In genomic region chr20:50491168-50491567, GRCh38 we compare ENCODE assay signal across 1 cellular context.
TF ChIP-seq lines count a peak whose summit lies in the region.

No MANE protein-coding gene starts in this region.

TF ChIP-seq in GM23338, 12 proteins besides CTCF, POLR2A, EP300 and RAD21 (continued from another document):
- TF ChIP-seq ZNF462 (CRISPR knock-in tag; IDR thresholded peaks at IDR 0.05): no peak
- no peak for TF ChIP-seq POLR2AphosphoS5 (IDR thresholded peaks at IDR 0.05; ENCODE audit: low read depth)
- no peak for TF ChIP-seq JUNB (IDR thresholded peaks at IDR 0.05; ENCODE audit: unreplicated experiment)
- TF ChIP-seq EZH2phosphoT487 (IDR thresholded peaks at IDR 0.05; ENCODE audit: unreplicated experiment): no peak
- TF ChIP-seq NANOG (IDR thresholded peaks at IDR 0.05; ENCODE audit: borderline replicate concordance): no peak
- no peak for TF ChIP-seq ETS1 (IDR thresholded peaks at IDR 0.05)
TF ChIP-seq in GM23338: peak in this region for 0.
